Comparison of ENCODE assay signal across 26 cellular contexts in genomic region chr2:121446647-121447241, GRCh38.
"Had no signal": no experiment of that assay in that cellular context is flagged by ENCODE, and none has a peak within 500 bp of the region (broad histone marks: within the 10 kb centered on the region; RNA-seq: fewer than 3 reads in every experiment).

No MANE protein-coding gene starts in this region.

- DNase-seq: activated CD4-positive, alpha-beta memory T cell treated with anti-CD3 and anti-CD28 coated beads for 36 hours; activated CD4-positive, alpha-beta T cell treated with anti-CD3 and anti-CD28 coated beads for 4 hours; activated CD4-positive, CD25-positive, alpha-beta regulatory T cell; activated gamma-delta T cell treated with Interleukin-2 at 50 U/mL for 16 hours; activated naive CD8-positive, alpha-beta T cell treated with anti-CD3 and anti-CD28 coated beads, Interleukin-2, amount 50 U/mL, for 24 hours; activated T-cell treated with anti-CD3 and anti-CD28 coated beads, Interleukin-2, amount 50 U/mL, for 4 hours; amygdala; colonic mucosa; effector CD8-positive, alpha-beta T cell; esophagus squamous epithelium; left ventricle myocardium superior; midbrain; naive thymus-derived CD8-positive, alpha-beta T cell; occipital lobe; right cardiac atrium; spleen; stimulated activated naive CD4-positive, alpha-beta T cell treated with Interleukin-2 at 50 U/mL for 16 hours; T-helper 2 cell; trophoblast cell; uterus had no signal

- H3K9me3 Mint-ChIP-seq: activated CD4-positive, alpha-beta memory T cell treated with anti-CD3 and anti-CD28 coated beads for 36 hours; activated naive CD4-positive, alpha-beta T cell treated with anti-CD3 and anti-CD28 coated beads, Interleukin-2, amount 50 U/mL, for 24 hours; activated naive CD8-positive, alpha-beta T cell treated with anti-CD3 and anti-CD28 coated beads, Interleukin-2, amount 50 U/mL, for 24 hours; activated T-cell treated with anti-CD3 and anti-CD28 coated beads, Interleukin-2, amount 50 U/mL, for 4 hours; activated T-helper 17 cell treated with anti-CD3 and anti-CD28 coated beads, Interleukin-2, amount 50 U/mL, for 72 hours; naive thymus-derived CD8-positive, alpha-beta T cell; neural progenitor cell had no signal

- H3K4me1 Mint-ChIP-seq: activated naive CD4-positive, alpha-beta T cell treated with anti-CD3 and anti-CD28 coated beads, Interleukin-2, amount 50 U/mL, for 24 hours; activated naive CD8-positive, alpha-beta T cell treated with anti-CD3 and anti-CD28 coated beads, Interleukin-2, amount 50 U/mL, for 24 hours; activated T-helper 17 cell treated with anti-CD3 and anti-CD28 coated beads, Interleukin-2, amount 50 U/mL, for 72 hours; neural progenitor cell had no signal

- H3K9ac ChIP-seq: neural progenitor cell had no signal

- H3K9me3 ChIP-seq: colonic mucosa, esophagus squamous epithelium, spleen, thoracic aorta, uterus had no signal

- H3K4me3 Mint-ChIP-seq: activated CD4-positive, alpha-beta memory T cell treated with anti-CD3 and anti-CD28 coated beads for 36 hours; activated naive CD4-positive, alpha-beta T cell treated with anti-CD3 and anti-CD28 coated beads, Interleukin-2, amount 50 U/mL, for 24 hours; activated naive CD8-positive, alpha-beta T cell treated with anti-CD3 and anti-CD28 coated beads, Interleukin-2, amount 50 U/mL, for 24 hours; activated T-cell treated with anti-CD3 and anti-CD28 coated beads, Interleukin-2, amount 50 U/mL, for 4 hours; activated T-helper 17 cell treated with anti-CD3 and anti-CD28 coated beads, Interleukin-2, amount 50 U/mL, for 72 hours; naive thymus-derived CD8-positive, alpha-beta T cell; neural progenitor cell had no signal

- ATAC-seq: activated naive CD8-positive, alpha-beta T cell treated with anti-CD3 and anti-CD28 coated beads, Interleukin-2, amount 50 U/mL, for 24 hours; activated T-cell treated with anti-CD3 and anti-CD28 coated beads, Interleukin-2, amount 50 U/mL, for 4 hours; activated T-helper 17 cell treated with anti-CD3 and anti-CD28 coated beads, Interleukin-2, amount 50 U/mL, for 72 hours; left ventricle myocardium superior; naive thymus-derived CD8-positive, alpha-beta T cell; right cardiac atrium had no signal

- H3K36me3 ChIP-seq: uterus had no signal

- H3K27me3 ChIP-seq: colonic mucosa, esophagus squamous epithelium, neural progenitor cell, spleen, uterus had no signal

- H3K4me1 ChIP-seq: colonic mucosa, esophagus squamous epithelium, neural progenitor cell, spleen, uterus had no signal

- H3K4me3 ChIP-seq: colonic mucosa, esophagus squamous epithelium, neural progenitor cell, spleen, thoracic aorta, uterus had no signal

- FAIRE-seq: frontal cortex, islet of Langerhans had no signal

- H3K27ac ChIP-seq: colonic mucosa, neural progenitor cell, spleen, thoracic aorta, uterus had no signal

- H3K27ac Mint-ChIP-seq: activated CD4-positive, alpha-beta memory T cell treated with anti-CD3 and anti-CD28 coated beads for 36 hours; activated naive CD4-positive, alpha-beta T cell treated with anti-CD3 and anti-CD28 coated beads, Interleukin-2, amount 50 U/mL, for 24 hours; activated naive CD8-positive, alpha-beta T cell treated with anti-CD3 and anti-CD28 coated beads, Interleukin-2, amount 50 U/mL, for 24 hours; activated T-helper 17 cell treated with anti-CD3 and anti-CD28 coated beads, Interleukin-2, amount 50 U/mL, for 72 hours; neural progenitor cell had no signal

- H3K27me3 Mint-ChIP-seq: activated CD4-positive, alpha-beta memory T cell treated with anti-CD3 and anti-CD28 coated beads for 36 hours; activated naive CD4-positive, alpha-beta T cell treated with anti-CD3 and anti-CD28 coated beads, Interleukin-2, amount 50 U/mL, for 24 hours; activated naive CD8-positive, alpha-beta T cell treated with anti-CD3 and anti-CD28 coated beads, Interleukin-2, amount 50 U/mL, for 24 hours; activated T-helper 17 cell treated with anti-CD3 and anti-CD28 coated beads, Interleukin-2, amount 50 U/mL, for 72 hours; naive thymus-derived CD8-positive, alpha-beta T cell had no signal
